ENCODE assay signal across 9 cellular contexts in the genomic region with DNA sequence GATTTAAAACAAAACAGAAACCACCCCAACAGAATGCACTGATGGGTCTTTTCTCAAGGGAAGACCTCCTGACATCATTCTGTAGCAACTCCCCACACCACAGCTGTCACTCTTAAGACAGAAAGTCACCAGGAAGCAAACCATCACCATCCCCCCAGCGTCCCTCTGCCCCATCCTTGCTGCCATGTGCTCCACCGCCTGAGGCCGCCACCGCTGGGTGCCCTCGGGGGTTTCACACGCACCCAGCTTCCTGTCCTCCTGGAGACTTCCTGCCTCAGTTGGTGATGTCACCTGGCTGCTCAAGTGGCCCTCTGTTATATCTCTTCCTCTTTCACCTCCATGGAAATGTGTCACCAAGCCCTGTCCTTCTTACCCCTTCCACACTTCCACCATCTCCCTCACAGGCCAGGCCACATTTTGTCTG.
DNase-seq lines count a peak whose midpoint lies in the region; ATAC-seq and TF ChIP-seq lines count a peak whose summit lies in the region.
"Had no signal": no experiment of that assay in that cellular context is flagged by ENCODE, and none has a peak within 500 bp of the region (broad histone marks: within the 10 kb centered on the region; RNA-seq: fewer than 3 reads in every experiment).

No MANE protein-coding gene starts in this region.

- H3K27ac ChIP-seq in HL-60 (replicated peaks): peak overlapping the region; percentile 60

- H3K27me3 Mint-ChIP-seq in CD14-positive monocyte (ENCODE audit: low read depth in 3 of 3): peaks cover 0 to 4% (median 1%) of the 10 kb centered on the region in 3 donors
- no peaks in the 10 kb centered on the region for H3K27me3 Mint-ChIP-seq in natural killer cell (ENCODE audit: low read depth in 2 of 2)
- H3K27me3 Mint-ChIP-seq: brain had no signal

- intact Hi-C loops in CD14-positive monocyte (cut with micrococcal nuclease) (no loop called here), natural killer cell (cut with micrococcal nuclease) (loop anchor here (1.0 to 10.0 kb wide), 2 partner anchors 88 to 251 kb away; a partner anchor contains a TSS)

- DNase-seq in CD14-positive monocyte (ENCODE audit: low spot score) (peak; percentile 67), HL-60 (ENCODE audit: low read depth in 1 of 2, low spot score in 1 of 2) (peak; percentile 88 to 93), natural killer cell (peak; percentile 73), kidney glomerular epithelial cell (lab: John Stamatoyannopoulos, UW) (no peak), epidermal melanocyte (ENCODE audit: insufficient read length, low spot score) (no peak), NCI-H748 treated with DMSO at 0.1 percent for 48 hours (lab: John Stamatoyannopoulos, UW) (no peak)
- peak; percentile 58 to 63 for DNase-seq in activated CD8-positive, alpha-beta memory T cell treated with anti-CD3 and anti-CD28 coated beads for 1 hour (ENCODE audit: extremely low read depth in 1 of 2, low read depth in 1 of 2)

- H3K9me3 Mint-ChIP-seq in CD14-positive monocyte (no peaks in the 10 kb centered on the region), natural killer cell (no peaks in the 10 kb centered on the region)

- H3K4me3 Mint-ChIP-seq in CD14-positive monocyte (peak overlapping the region in 1 of 2 donors; percentile 21), natural killer cell (peak overlapping the region; percentile 84)
- H3K4me3 Mint-ChIP-seq: brain had no signal

- peaks cover 48% of the 10 kb centered on the region for H3K4me1 Mint-ChIP-seq in CD14-positive monocyte
- H3K4me1 Mint-ChIP-seq in natural killer cell: peaks cover 61% of the 10 kb centered on the region in 2 donors

- ATAC-seq in GM21360 (IDR thresholded peaks at IDR 0.05; ENCODE audit: unreplicated experiment) (peak; percentile 85), natural killer cell (peak; percentile 80 to 92 (median 88))

- H3K27ac Mint-ChIP-seq in CD14-positive monocyte: peak overlapping the region; percentile 72 to 88 (median 79)
- H3K27ac Mint-ChIP-seq in natural killer cell: peak overlapping the region; percentile 98
- H3K27ac Mint-ChIP-seq: brain had no signal

- TF ChIP-seq CTCF in CD14-positive monocyte (IDR thresholded peaks at IDR 0.05): no peak
- TF ChIP-seq CTCF in HL-60 (IDR thresholded peaks at IDR 0.05; ENCODE audit: insufficient read depth, low read length): no peak
- TF ChIP-seq CTCF in natural killer cell (IDR thresholded peaks at IDR 0.05): no peak

- no peak overlapping the region for H3K4me3 ChIP-seq in HL-60 (replicated peaks; ENCODE audit: insufficient read depth, low read length)

- H3K36me3 Mint-ChIP-seq in CD14-positive monocyte (peaks cover 82 to 95% of the 10 kb centered on the region in 2 donors), natural killer cell (peaks cover 21% of the 10 kb centered on the region)

- H3K27me3 ChIP-seq in HL-60 (ENCODE audit: insufficient read depth, poor library complexity, severe bottlenecking): no peaks in the 10 kb centered on the region

Comparison
In these comparisons a context has a peak if more than half of its experiments do, and no peak if none do; other contexts are left out.
1. DNase-seq: peak in CD14-positive monocyte (single experiment), HL-60 (2 of 2), activated CD8-positive, alpha-beta memory T cell treated with anti-CD3 and anti-CD28 coated beads for 1 hour (2 of 2) and natural killer cell (single experiment); none in kidney glomerular epithelial cell (single experiment), epidermal melanocyte (single experiment) and NCI-H748 treated with DMSO at 0.1 percent for 48 hours (single experiment).